13 cellular contexts compared by ENCODE assay signal in genomic region chr1:88401283-88401682, GRCh38.
DNase-seq lines count a peak whose midpoint lies in the region; ATAC-seq lines count a peak whose summit lies in the region.
"Had no signal": no experiment of that assay in that cellular context is flagged by ENCODE, and none has a peak within 500 bp of the region (broad histone marks: within the 10 kb centered on the region; RNA-seq: fewer than 3 reads in every experiment).

No MANE protein-coding gene starts in this region.

- in situ Hi-C loops in ACHN (cut with HindIII; ENCODE audit: low pct_ligation_motif_present, low pct_unique_long_range_greater_than_20kb, low sequenced_read_pairs): no loop called here

- ATAC-seq in GM18498 (IDR thresholded peaks at IDR 0.05; ENCODE audit: unreplicated experiment) (peak; percentile 85), GM19372 (IDR thresholded peaks at IDR 0.05; ENCODE audit: low read depth, unreplicated experiment) (peak; percentile 81), HG02678 (IDR thresholded peaks at IDR 0.05; ENCODE audit: unreplicated experiment) (peak; percentile 76), HG03378 (IDR thresholded peaks at IDR 0.05; ENCODE audit: unreplicated experiment) (peak; percentile 94)
- ATAC-seq: lower lobe of right lung had no signal

- intact Hi-C loops in cardiac septum (cut with DNase I): no loop called here

- no peak for DNase-seq in SKM-1 (lab: John Stamatoyannopoulos, UW; ENCODE audit: unreplicated experiment)
- DNase-seq in cardiac septum (ENCODE audit: low spot score): no peak
- no peak for DNase-seq in ACHN
- no peak for DNase-seq in NCI-H1048 (lab: John Stamatoyannopoulos, UW)
- DNase-seq: anterior cingulate cortex, BE2C, GDM1, lower lobe of right lung, MV-4-11 had no signal
